Comparison of ENCODE assay signal across 24 cellular contexts in the genomic region with DNA sequence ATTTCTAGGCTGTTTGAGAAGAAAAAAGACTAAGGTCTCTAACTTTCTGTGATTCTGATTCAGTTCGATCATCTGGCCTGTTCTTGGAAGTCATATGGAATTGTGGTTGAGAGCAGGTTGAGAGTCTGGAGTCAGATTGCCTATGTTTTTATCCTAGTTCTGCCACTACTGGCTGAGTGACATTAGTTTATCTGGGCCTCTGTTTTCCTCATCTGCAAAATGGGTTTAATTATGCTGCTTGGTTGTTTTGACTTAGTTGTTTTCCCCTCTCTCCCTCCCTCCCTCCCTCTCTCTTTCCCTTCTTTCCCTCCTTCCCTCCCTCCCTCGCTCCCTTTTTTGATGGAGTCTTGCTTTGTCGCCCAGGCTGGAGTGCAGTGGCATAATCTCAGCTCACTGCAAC.
"Had no signal": no experiment of that assay in that cellular context is flagged by ENCODE, and none has a peak within 500 bp of the region (broad histone marks: within the 10 kb centered on the region; RNA-seq: fewer than 3 reads in every experiment).

No MANE protein-coding gene starts in this region.

- DNase-seq: activated CD4-positive, alpha-beta T cell treated with anti-CD3 and anti-CD28 coated beads for 48 hours; activated CD4-positive, alpha-beta T cell treated with anti-CD3 and anti-CD28 coated beads, Interleukin-2, amount 50 U/mL, for 4 hours; activated CD4-positive, CD25-positive, alpha-beta regulatory T cell treated with anti-CD3 and anti-CD28 coated beads, Interleukin-2, amount 50 U/mL, for 72 hours; activated CD8-positive, alpha-beta memory T cell treated with anti-CD3 and anti-CD28 coated beads, Interleukin-2, amount 50 U/mL, for 48 hours; activated CD8-positive, alpha-beta T cell treated with anti-CD3 and anti-CD28 coated beads, Interleukin-2, amount 10 ng/mL, durations not matched to agents 7 days and 5 days; activated gamma-delta T cell; activated naive CD4-positive, alpha-beta T cell treated with anti-CD3 and anti-CD28 coated beads, Interleukin-2, amount 50 U/mL, for 16 hours; activated naive CD8-positive, alpha-beta T cell treated with anti-CD3 and anti-CD28 coated beads, Interleukin-2, amount 50 U/mL, for 24 hours; activated T-cell treated with anti-CD3 and anti-CD28 coated beads, Interleukin-2, amount 50 U/mL, for 4 hours; amniotic stem cell; Karpas-422; NCI-H1048; NCI-H146; NCI-H1930; NCI-H2171; NCI-H226; NCI-H526 treated with DMSO at 0.1 percent for 48 hours; NCI-H82; SIG-M5; T-helper 17 cell; T-helper 9 cell had no signal

- H3K4me3 Mint-ChIP-seq: activated CD8-positive, alpha-beta T cell treated with anti-CD3 and anti-CD28 coated beads, Interleukin-2, amount 10 ng/mL, durations not matched to agents 7 days and 5 days; activated naive CD8-positive, alpha-beta T cell treated with anti-CD3 and anti-CD28 coated beads, Interleukin-2, amount 50 U/mL, for 24 hours; activated T-cell treated with anti-CD3 and anti-CD28 coated beads, Interleukin-2, amount 50 U/mL, for 4 hours; brain; T-helper 17 cell; WTC11 had no signal

- ATAC-seq: activated CD8-positive, alpha-beta T cell treated with anti-CD3 and anti-CD28 coated beads, Interleukin-2, amount 10 ng/mL, durations not matched to agents 7 days and 5 days; activated naive CD8-positive, alpha-beta T cell treated with anti-CD3 and anti-CD28 coated beads, Interleukin-2, amount 50 U/mL, for 24 hours; activated T-cell treated with anti-CD3 and anti-CD28 coated beads, Interleukin-2, amount 50 U/mL, for 4 hours; T-helper 17 cell; WTC11 had no signal

- H3K36me3 ChIP-seq: ascending aorta had no signal

- H3K36me3 Mint-ChIP-seq: WTC11 had no signal

- H3K9me3 Mint-ChIP-seq: activated naive CD8-positive, alpha-beta T cell treated with anti-CD3 and anti-CD28 coated beads, Interleukin-2, amount 50 U/mL, for 24 hours; brain; WTC11 had no signal

- H3K9me3 ChIP-seq: ascending aorta had no signal

- H3K4me3 ChIP-seq: ascending aorta had no signal

- H3K27me3 Mint-ChIP-seq: activated naive CD8-positive, alpha-beta T cell treated with anti-CD3 and anti-CD28 coated beads, Interleukin-2, amount 50 U/mL, for 24 hours; brain; T-helper 17 cell had no signal

- H3K27ac Mint-ChIP-seq: activated CD8-positive, alpha-beta T cell treated with anti-CD3 and anti-CD28 coated beads, Interleukin-2, amount 10 ng/mL, durations not matched to agents 7 days and 5 days; activated naive CD8-positive, alpha-beta T cell treated with anti-CD3 and anti-CD28 coated beads, Interleukin-2, amount 50 U/mL, for 24 hours; brain; T-helper 17 cell; WTC11 had no signal

- H3K27me3 ChIP-seq: ascending aorta had no signal
